ENCODE assay signal across 8 cellular contexts in the genomic region with DNA sequence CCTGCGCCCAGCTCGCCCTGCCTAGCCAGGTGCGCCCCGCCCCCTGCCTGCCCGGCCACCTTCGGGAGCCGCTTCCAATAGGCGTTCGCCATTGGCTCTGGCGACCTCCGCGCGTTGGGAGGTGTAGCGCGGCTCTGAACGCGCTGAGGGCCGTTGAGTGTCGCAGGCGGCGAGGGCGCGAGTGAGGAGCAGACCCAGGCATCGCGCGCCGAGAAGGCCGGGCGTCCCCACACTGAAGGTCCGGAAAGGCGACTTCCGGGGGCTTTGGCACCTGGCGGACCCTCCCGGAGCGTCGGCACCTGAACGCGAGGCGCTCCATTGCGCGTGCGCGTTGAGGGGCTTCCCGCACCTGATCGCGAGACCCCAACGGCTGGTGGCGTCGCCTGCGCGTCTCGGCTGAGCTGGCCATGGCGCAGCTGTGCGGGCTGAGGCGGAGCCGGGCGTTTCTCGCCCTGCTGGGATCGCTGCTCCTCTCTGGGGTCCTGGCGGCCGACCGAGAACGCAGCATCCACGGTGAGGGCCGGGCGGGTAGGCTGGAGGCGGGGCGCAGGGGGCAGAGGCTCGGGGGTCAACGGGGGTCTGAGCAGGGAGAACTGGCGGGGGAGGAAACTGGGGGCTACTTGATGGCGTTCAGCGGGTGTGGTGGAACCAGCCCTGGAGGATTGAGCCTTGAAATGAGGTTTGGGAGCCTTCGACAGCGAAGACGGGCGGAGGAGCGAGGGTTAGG. TPM values are rescaled to one million over a fixed set of nuclear protein-coding genes. Genes with fewer than 3 reads are reported as not detected.
DNase-seq lines count a peak whose midpoint lies in the region.

A gene with protein sequence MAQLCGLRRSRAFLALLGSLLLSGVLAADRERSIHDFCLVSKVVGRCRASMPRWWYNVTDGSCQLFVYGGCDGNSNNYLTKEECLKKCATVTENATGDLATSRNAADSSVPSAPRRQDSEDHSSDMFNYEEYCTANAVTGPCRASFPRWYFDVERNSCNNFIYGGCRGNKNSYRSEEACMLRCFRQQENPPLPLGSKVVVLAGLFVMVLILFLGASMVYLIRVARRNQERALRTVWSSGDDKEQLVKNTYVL (plus strand): TSS at position 88 of the 727 bp plus-strand sequence. CDS start 320 bp downstream, at position 408.

- peak within 1 kb of the TSS; percentile 77 for H2AK5ac ChIP-seq in trophoblast cell (ENCODE audit: low read length)

- no peaks in the 10 kb centered on the region for H3K36me3 ChIP-seq in trophoblast cell (ENCODE audit: control insufficient read depth in 1 of 2, insufficient read depth in 2 of 2, low read length in 2 of 2)

- peak within 1 kb of the TSS; percentile 80 for H3K9ac ChIP-seq in trophoblast cell (ENCODE audit: low read length)

- peak within 1 kb of the TSS; percentile 98 for H3K27ac Mint-ChIP-seq in activated T-helper 2 cell treated with anti-CD3 and anti-CD28 coated beads, Interferon-gamma antibody, Interleukin-2, Interleukin-4, amounts not matched to agents 10 μg/mL and 5 μg/mL and 100 μg/mL, durations not matched to agents 14 hours and 24 hours and 36 hours

- peak within 1 kb of the TSS; percentile 89 for H3K18ac ChIP-seq in trophoblast cell (ENCODE audit: low read length)

- H4K12ac ChIP-seq in trophoblast cell (ENCODE audit: low read depth, low read length): peak within 1 kb of the TSS; percentile 33

- H3K4me3 Mint-ChIP-seq in activated T-helper 2 cell treated with anti-CD3 and anti-CD28 coated beads, Interferon-gamma antibody, Interleukin-2, Interleukin-4, amounts not matched to agents 10 μg/mL and 5 μg/mL and 100 μg/mL, durations not matched to agents 14 hours and 24 hours and 36 hours (ENCODE audit: low read depth): peak within 1 kb of the TSS; percentile 95

- peak within 1 kb of the TSS; percentile 86 for H3K14ac ChIP-seq in trophoblast cell (ENCODE audit: low read length)

- H3K4me3 ChIP-seq in trophoblast cell (ENCODE audit: low read depth, low read length): peak within 1 kb of the TSS; percentile 90

- peak; percentile 2 for DNase-seq in activated CD4-positive, CD25-positive, alpha-beta regulatory T cell treated with anti-CD3 and anti-CD28 coated beads, Interleukin-2, amount 50 U/mL, for 16 hours (ENCODE audit: low read depth, low spot score)
- DNase-seq in activated CD4-positive, CD25-positive, alpha-beta regulatory T cell treated with anti-CD3 and anti-CD28 coated beads, Interleukin-2, amount 50 U/mL, for 72 hours: no peak
- DNase-seq in NCI-H2081 treated with DMSO at 0.1 percent for 48 hours (lab: John Stamatoyannopoulos, UW): peak; percentile 63
- no peak for DNase-seq in activated T-helper 2 cell treated with anti-CD3 and anti-CD28 coated beads, Interferon-gamma antibody, Interleukin-2, Interleukin-4, amounts not matched to agents 10 μg/mL and 5 μg/mL and 100 μg/mL, durations not matched to agents 14 hours and 24 hours and 36 hours (ENCODE audit: low spot score)
- DNase-seq in head of caudate nucleus: peak in 24 of 42 donors; percentile 44 to 83 (median 67)
- peak in 1 of 2 donors; percentile 68 for DNase-seq in trophoblast cell
- DNase-seq in cerebellar nuclear complex (lab: John Stamatoyannopoulos, UW): no peak
- DNase-seq in kidney glomerular epithelial cell (lab: John Stamatoyannopoulos, UW): no peak

- H3K4me1 ChIP-seq in trophoblast cell (ENCODE audit: control insufficient read depth in 1 of 2, insufficient read depth in 2 of 2, low read length in 2 of 2): peaks cover 27 to 38% of the 10 kb centered on the region in 2 experiments

- H3K9me3 ChIP-seq in trophoblast cell (ENCODE audit: insufficient read depth, low read depth, low read length): no peaks in the 10 kb centered on the region

- peaks cover 29% of the 10 kb centered on the region for H3K79me1 ChIP-seq in trophoblast cell (ENCODE audit: low read length)

- no peaks in the 10 kb centered on the region for H3K9me3 Mint-ChIP-seq in activated T-helper 2 cell treated with anti-CD3 and anti-CD28 coated beads, Interferon-gamma antibody, Interleukin-2, Interleukin-4, amounts not matched to agents 10 μg/mL and 5 μg/mL and 100 μg/mL, durations not matched to agents 14 hours and 24 hours and 36 hours

- H3K27ac ChIP-seq in trophoblast cell (ENCODE audit: low read depth, low read length): peak within 1 kb of the TSS; percentile 90

- peak within 1 kb of the TSS; percentile 88 for H4K91ac ChIP-seq in trophoblast cell (ENCODE audit: low read depth, low read length)

- peak within 1 kb of the TSS; percentile 95 for H3K4ac ChIP-seq in trophoblast cell (ENCODE audit: low read depth, low read length)

- intact Hi-C loops in activated T-helper 2 cell treated with anti-CD3 and anti-CD28 coated beads, Interferon-gamma antibody, Interleukin-2, Interleukin-4, amounts not matched to agents 10 μg/mL and 5 μg/mL and 100 μg/mL, durations not matched to agents 14 hours and 24 hours and 36 hours (cut with micrococcal nuclease): loop anchor here (1.0 to 2.0 kb wide), 3 partner anchors 8 to 52 kb away; a partner anchor contains a TSS
- intact Hi-C loops in head of caudate nucleus (cut with DNase I): no loop called here

- H3K27me3 ChIP-seq in trophoblast cell (ENCODE audit: insufficient read depth, low read length): no peaks in the 10 kb centered on the region

- H2BK5ac ChIP-seq in trophoblast cell (ENCODE audit: low read depth, low read length, poor library complexity): peak within 1 kb of the TSS; percentile 82

- no CpG with 5 or more reads among the region's 78 CpGs for WGBS in trophoblast cell (ENCODE audit: extremely low coverage, insufficient coverage, insufficient read length)

- peaks cover 47% of the 10 kb centered on the region for H3K4me1 Mint-ChIP-seq in activated T-helper 2 cell treated with anti-CD3 and anti-CD28 coated beads, Interferon-gamma antibody, Interleukin-2, Interleukin-4, amounts not matched to agents 10 μg/mL and 5 μg/mL and 100 μg/mL, durations not matched to agents 14 hours and 24 hours and 36 hours (ENCODE audit: low read depth)

- peak within 1 kb of the TSS; percentile 77 for H3K4me2 ChIP-seq in trophoblast cell (ENCODE audit: low read length)

- H3K27me3 Mint-ChIP-seq in activated T-helper 2 cell treated with anti-CD3 and anti-CD28 coated beads, Interferon-gamma antibody, Interleukin-2, Interleukin-4, amounts not matched to agents 10 μg/mL and 5 μg/mL and 100 μg/mL, durations not matched to agents 14 hours and 24 hours and 36 hours (ENCODE audit: low read depth): no peaks in the 10 kb centered on the region

- peak within 1 kb of the TSS; percentile 77 for H2BK120ac ChIP-seq in trophoblast cell (ENCODE audit: insufficient read depth, low read length, poor library complexity)

- peaks cover 27% of the 10 kb centered on the region for H3K79me2 ChIP-seq in trophoblast cell (ENCODE audit: control insufficient read depth, insufficient read depth, low read length, poor library complexity)

- H2BK12ac ChIP-seq in trophoblast cell (ENCODE audit: low read length): peak within 1 kb of the TSS; percentile 58

- H3K23ac ChIP-seq in trophoblast cell (ENCODE audit: low read length): no peak within 1 kb of the TSS

- peak within 1 kb of the TSS; percentile 62 for H2AFZ ChIP-seq in trophoblast cell (ENCODE audit: insufficient read depth, low read length, poor library complexity)

- peaks cover 10% of the 10 kb centered on the region for H3K36me3 Mint-ChIP-seq in activated T-helper 2 cell treated with anti-CD3 and anti-CD28 coated beads, Interferon-gamma antibody, Interleukin-2, Interleukin-4, amounts not matched to agents 10 μg/mL and 5 μg/mL and 100 μg/mL, durations not matched to agents 14 hours and 24 hours and 36 hours (ENCODE audit: low read depth)

- H4K8ac ChIP-seq in trophoblast cell (ENCODE audit: low read depth, low read length): peak within 1 kb of the TSS; percentile 80

RNA-seq across cellular contexts. Expression of the gene that starts here (rescaled TPM):
- total RNA-seq in activated T-helper 2 cell treated with anti-CD3 and anti-CD28 coated beads, Interferon-gamma antibody, Interleukin-2, Interleukin-4, amounts not matched to agents 10 μg/mL and 5 μg/mL and 100 μg/mL, durations not matched to agents 14 hours and 24 hours and 36 hours: 161 and 165 TPM in 2 replicates
- polyA plus RNA-seq in trophoblast cell (2013): 307 and 320 TPM in 2 replicates

Comparison
In these comparisons a context has a peak if more than half of its experiments do, and no peak if none do; other contexts are left out.
1. DNase-seq: peak in activated CD4-positive, CD25-positive, alpha-beta regulatory T cell treated with anti-CD3 and anti-CD28 coated beads, Interleukin-2, amount 50 U/mL, for 16 hours (single experiment), NCI-H2081 treated with DMSO at 0.1 percent for 48 hours (single experiment) and head of caudate nucleus (24 of 42); none in activated CD4-positive, CD25-positive, alpha-beta regulatory T cell treated with anti-CD3 and anti-CD28 coated beads, Interleukin-2, amount 50 U/mL, for 72 hours (single experiment), activated T-helper 2 cell treated with anti-CD3 and anti-CD28 coated beads, Interferon-gamma antibody, Interleukin-2, Interleukin-4, amounts not matched to agents 10 μg/mL and 5 μg/mL and 100 μg/mL, durations not matched to agents 14 hours and 24 hours and 36 hours (single experiment), cerebellar nuclear complex (0 of 2) and kidney glomerular epithelial cell (single experiment).